In genomic region chr9:81844131-81844567, GRCh38 we compare ENCODE assay signal across 26 cellular contexts.
DNase-seq lines count a peak whose midpoint lies in the region; ATAC-seq, FAIRE-seq and TF ChIP-seq lines count a peak whose summit lies in the region.
"Had no signal": no experiment of that assay in that cellular context is flagged by ENCODE, and none has a peak within 500 bp of the region (broad histone marks: within the 10 kb centered on the region; RNA-seq: fewer than 3 reads in every experiment).

No MANE protein-coding gene starts in this region.

- no peaks in the 10 kb centered on the region for H3K79me2 ChIP-seq in K562 (ENCODE audit: control insufficient read depth, insufficient read depth, low read length)

- TF ChIP-seq CTCF in K562 (IDR thresholded peaks at IDR 0.05 in 2 of 3, conservative IDR thresholded peaks at IDR 0.05 in 1 of 3; ENCODE audit: insufficient read depth in 2 of 3, low read depth in 1 of 3, low read length in 3 of 3), result no peak
- no peak for TF ChIP-seq CTCF in liver (IDR thresholded peaks at IDR 0.05; ENCODE audit: low read depth, low read length, missing input control)
- no peak for TF ChIP-seq CTCF in type B pancreatic cell (conservative IDR thresholded peaks at IDR 0.05)

- intact Hi-C loops in K562 (cut with micrococcal nuclease), result no loop called here
- intact Hi-C loops in activated CD4-positive, alpha-beta T cell treated with anti-CD3 and anti-CD28 coated beads for 36 hours (cut with DNase I, micrococcal nuclease), result no loop called here

- no peak overlapping the region for H3K27ac ChIP-seq in K562 (ENCODE audit: extremely low read depth, low read depth, low read length)
- H3K27ac ChIP-seq in liver (ENCODE audit: low read depth in 1 of 2, low read length in 2 of 2), result no peak overlapping the region
- H3K27ac ChIP-seq: neutrophil, VCaP had no signal

- peaks cover 6% of the 10 kb centered on the region for H3K9me3 Mint-ChIP-seq in type B pancreatic cell
- no peaks in the 10 kb centered on the region for H3K9me3 Mint-ChIP-seq in activated CD4-positive, alpha-beta T cell treated with anti-CD3 and anti-CD28 coated beads for 36 hours (ENCODE audit: low read depth)
- H3K9me3 Mint-ChIP-seq: activated CD4-positive, alpha-beta T cell treated with anti-CD3 and anti-CD28 coated beads, Interleukin-2, amount 10 ng/mL, durations not matched to agents 7 days and 5 days; activated naive CD4-positive, alpha-beta T cell treated with anti-CD3 and anti-CD28 coated beads for 36 hours had no signal

- H2AFZ ChIP-seq in K562 (ENCODE audit: low read depth, low read length), result no peak overlapping the region

- 0% methylated on average over 1 of the region's 2 CpGs for WGBS in K562 (ENCODE audit: insufficient coverage, low coverage, missing lambda C conversion rate)
- 100% methylated on average over 2 of the region's 2 CpGs for WGBS in liver

- in situ Hi-C loops in K562 (cut with MboI), result no loop called here

- H3K9me1 ChIP-seq in K562 (ENCODE audit: control insufficient read depth, insufficient read depth, low read length), result no peaks in the 10 kb centered on the region

- CTCF ChIA-PET in K562 (lab: Yijun Ruan, JAX; ENCODE audit: low intra/inter-chr PET ratio), result no interaction called here
- CTCF ChIA-PET in activated CD4-positive, alpha-beta T cell treated with anti-CD3 and anti-CD28 coated beads for 36 hours (lab: Charles Lee), result no interaction called here

- POLR2A ChIA-PET in K562 (lab: Yijun Ruan, JAX), result no interaction called here
- POLR2A ChIA-PET in activated CD4-positive, alpha-beta T cell treated with anti-CD3 and anti-CD28 coated beads for 36 hours (lab: Charles Lee), result no interaction called here

- H3K4me3 ChIP-seq in K562 (no peak overlapping the region), liver (ENCODE audit: low read depth in 1 of 3, low read length in 3 of 3) (no peak overlapping the region)
- H3K4me3 ChIP-seq: coronary artery, GM12878, lung had no signal

- no TSS peak for BruUV-seq in K562 (replicated peaks; lab: Mats Ljungman, UMichigan)

- TF ChIP-seq RAD21 in K562 (CRISPR knock-in tag; conservative IDR thresholded peaks at IDR 0.05 in 1 of 2, IDR thresholded peaks at IDR 0.05 in 1 of 2) (no peak), liver (IDR thresholded peaks at IDR 0.05) (peak in 1 of 2 donors; percentile 48)

- H3K4me1 ChIP-seq in K562 (replicated peaks in 1 of 2; ENCODE audit: control insufficient read depth in 2 of 2, insufficient read depth in 2 of 2, low read length in 2 of 2) (no peaks in the 10 kb centered on the region), liver (ENCODE audit: control insufficient read depth in 4 of 4, insufficient read depth in 4 of 4, low read length in 3 of 4) (peaks cover 0 to 11% (median 4%) of the 10 kb centered on the region in 4 donors)

- H4K20me1 ChIP-seq in K562 (replicated peaks; ENCODE audit: control insufficient read depth, insufficient read depth, low read length), result no peaks in the 10 kb centered on the region

- FAIRE-seq in K562 (lab: Jason Lieb, UNC), result no peak
- FAIRE-seq: GM12878 had no signal

- DNase-seq in NCI-H2227 (lab: John Stamatoyannopoulos, UW; ENCODE audit: unreplicated experiment), result peak; percentile 32
- no peak for DNase-seq in NCI-H2227 treated with DMSO at 0.1 percent for 48 hours (lab: John Stamatoyannopoulos, UW)
- no peak for DNase-seq in K562 (ENCODE audit: extremely low read depth in 1 of 4, low spot score in 3 of 4)
- DNase-seq in type B pancreatic cell (ENCODE audit: extremely low spot score, unreplicated experiment), result no peak
- no peak for DNase-seq in activated CD4-positive, alpha-beta T cell treated with anti-CD3 and anti-CD28 coated beads for 36 hours
- DNase-seq: 8988T; activated CD4-positive, alpha-beta T cell treated with anti-CD3 and anti-CD28 coated beads, Interleukin-2, amount 10 ng/mL, durations not matched to agents 7 days and 5 days; activated CD8-positive, alpha-beta memory T cell treated with anti-CD3 and anti-CD28 coated beads, Interleukin-2, amount 10 ng/mL, durations not matched to agents 7 days and 5 days; activated naive CD4-positive, alpha-beta T cell treated with anti-CD3 and anti-CD28 coated beads for 36 hours; amniotic stem cell; CD8-positive, alpha-beta memory T cell; effector memory CD8-positive, alpha-beta T cell; foreskin melanocyte; hypothalamus; NCI-H1694; NCI-H774 had no signal

- H3K36me3 ChIP-seq in K562 (ENCODE audit: control insufficient read depth, insufficient read depth, low read length) (no peaks in the 10 kb centered on the region), liver (ENCODE audit: control insufficient read depth in 4 of 4, insufficient read depth in 3 of 4, low read depth in 1 of 4, low read length in 3 of 4) (no peaks in the 10 kb centered on the region)
- H3K36me3 ChIP-seq: neutrophil had no signal

- H3K27ac Mint-ChIP-seq in type B pancreatic cell, result peak overlapping the region; percentile 77
- no peak overlapping the region for H3K27ac Mint-ChIP-seq in activated CD4-positive, alpha-beta T cell treated with anti-CD3 and anti-CD28 coated beads for 36 hours
- H3K27ac Mint-ChIP-seq: activated CD4-positive, alpha-beta T cell treated with anti-CD3 and anti-CD28 coated beads, Interleukin-2, amount 10 ng/mL, durations not matched to agents 7 days and 5 days; activated CD8-positive, alpha-beta memory T cell treated with anti-CD3 and anti-CD28 coated beads, Interleukin-2, amount 10 ng/mL, durations not matched to agents 7 days and 5 days; activated naive CD4-positive, alpha-beta T cell treated with anti-CD3 and anti-CD28 coated beads for 36 hours; B cell; CD8-positive, alpha-beta memory T cell; effector memory CD8-positive, alpha-beta T cell had no signal

- H3K4me2 ChIP-seq in K562 (ENCODE audit: insufficient read depth, low read length), result no peak overlapping the region

- H3K9ac ChIP-seq in K562 (ENCODE audit: insufficient read depth in 1 of 2, low read depth in 2 of 2, low read length in 2 of 2) (no peak overlapping the region), liver (ENCODE audit: low read depth in 1 of 2, low read length in 2 of 2) (no peak overlapping the region)

- H3K36me3 Mint-ChIP-seq in type B pancreatic cell, result no peaks in the 10 kb centered on the region
- no peaks in the 10 kb centered on the region for H3K36me3 Mint-ChIP-seq in activated CD4-positive, alpha-beta T cell treated with anti-CD3 and anti-CD28 coated beads for 36 hours (ENCODE audit: low read depth)
- H3K36me3 Mint-ChIP-seq: activated CD8-positive, alpha-beta memory T cell treated with anti-CD3 and anti-CD28 coated beads, Interleukin-2, amount 10 ng/mL, durations not matched to agents 7 days and 5 days; CD8-positive, alpha-beta memory T cell had no signal

- H3K4me1 Mint-ChIP-seq in type B pancreatic cell (ENCODE audit: unreplicated experiment), result peaks cover 22% of the 10 kb centered on the region
- no peaks in the 10 kb centered on the region for H3K4me1 Mint-ChIP-seq in activated CD4-positive, alpha-beta T cell treated with anti-CD3 and anti-CD28 coated beads for 36 hours
- H3K4me1 Mint-ChIP-seq: activated CD4-positive, alpha-beta T cell treated with anti-CD3 and anti-CD28 coated beads, Interleukin-2, amount 10 ng/mL, durations not matched to agents 7 days and 5 days; activated CD8-positive, alpha-beta memory T cell treated with anti-CD3 and anti-CD28 coated beads, Interleukin-2, amount 10 ng/mL, durations not matched to agents 7 days and 5 days; B cell; CD8-positive, alpha-beta memory T cell had no signal

- no peak for TF ChIP-seq EP300 in K562 (IDR thresholded peaks at IDR 0.05; ENCODE audit: low read length)

- H3K9me3 ChIP-seq in K562 (replicated peaks; ENCODE audit: control insufficient read depth, insufficient read depth, low read depth, low read length), result no peaks in the 10 kb centered on the region
- H3K9me3 ChIP-seq in liver (ENCODE audit: control insufficient read depth in 4 of 4, low read length in 3 of 4), result no peaks in the 10 kb centered on the region
- H3K9me3 ChIP-seq: neutrophil had no signal

- no peaks in the 10 kb centered on the region for H3K27me3 ChIP-seq in K562 (ENCODE audit: control insufficient read depth in 2 of 2, insufficient read depth in 2 of 2, low read length in 2 of 2)
- no peaks in the 10 kb centered on the region for H3K27me3 ChIP-seq in liver (ENCODE audit: control insufficient read depth in 4 of 4, insufficient read depth in 4 of 4, low read length in 3 of 4)
- H3K27me3 ChIP-seq: neutrophil had no signal

- H3K27me3 Mint-ChIP-seq in type B pancreatic cell, result no peaks in the 10 kb centered on the region
- H3K27me3 Mint-ChIP-seq in activated CD4-positive, alpha-beta T cell treated with anti-CD3 and anti-CD28 coated beads for 36 hours, result no peaks in the 10 kb centered on the region
- H3K27me3 Mint-ChIP-seq: activated CD4-positive, alpha-beta T cell treated with anti-CD3 and anti-CD28 coated beads, Interleukin-2, amount 10 ng/mL, durations not matched to agents 7 days and 5 days; activated CD8-positive, alpha-beta memory T cell treated with anti-CD3 and anti-CD28 coated beads, Interleukin-2, amount 10 ng/mL, durations not matched to agents 7 days and 5 days; B cell; CD8-positive, alpha-beta memory T cell; effector memory CD8-positive, alpha-beta T cell had no signal

- no peak for ATAC-seq in K562
- no peak for ATAC-seq in GM19035 (IDR thresholded peaks at IDR 0.05; ENCODE audit: unreplicated experiment)
- ATAC-seq in activated CD4-positive, alpha-beta T cell treated with anti-CD3 and anti-CD28 coated beads for 36 hours, result no peak
- ATAC-seq in HG02798 (IDR thresholded peaks at IDR 0.05; ENCODE audit: poor library complexity, unreplicated experiment), result no peak
- ATAC-seq: activated CD8-positive, alpha-beta memory T cell treated with anti-CD3 and anti-CD28 coated beads, Interleukin-2, amount 10 ng/mL, durations not matched to agents 7 days and 5 days; effector memory CD8-positive, alpha-beta T cell; esophagus mucosa; GM12878 had no signal

- no peak overlapping the region for H3K4me3 Mint-ChIP-seq in type B pancreatic cell
- no peak overlapping the region for H3K4me3 Mint-ChIP-seq in activated CD4-positive, alpha-beta T cell treated with anti-CD3 and anti-CD28 coated beads for 36 hours
- H3K4me3 Mint-ChIP-seq: activated CD4-positive, alpha-beta T cell treated with anti-CD3 and anti-CD28 coated beads, Interleukin-2, amount 10 ng/mL, durations not matched to agents 7 days and 5 days; activated CD8-positive, alpha-beta memory T cell treated with anti-CD3 and anti-CD28 coated beads, Interleukin-2, amount 10 ng/mL, durations not matched to agents 7 days and 5 days; activated naive CD4-positive, alpha-beta T cell treated with anti-CD3 and anti-CD28 coated beads for 36 hours; B cell; CD8-positive, alpha-beta memory T cell; effector memory CD8-positive, alpha-beta T cell had no signal

- TF ChIP-seq POLR2A in K562 (conservative IDR thresholded peaks at IDR 0.05), result no peak

TF ChIP-seq in K562, 482 proteins besides CTCF, POLR2A, EP300 and RAD21:
- TF ChIP-seq MEIS2 (IDR thresholded peaks at IDR 0.05; ENCODE audit: partially characterized antibody), result peak; percentile 3
- no peak for TF ChIP-seq CBFA2T3 (IDR thresholded peaks at IDR 0.05)

TF ChIP-seq in liver, 16 proteins besides CTCF, POLR2A, EP300 and RAD21 (continues in another document):
- TF ChIP-seq HNF4A (conservative IDR thresholded peaks at IDR 0.05), result peak; percentile 94 to 99
- no peak for TF ChIP-seq TAF1 (conservative IDR thresholded peaks at IDR 0.05)
- peak; percentile 77 for TF ChIP-seq FOXA2 (IDR thresholded peaks at IDR 0.05)
- TF ChIP-seq NR2F2 (IDR thresholded peaks at IDR 0.05), result peak; percentile 97
